27 cellular contexts compared by ENCODE assay signal in the genomic region with DNA sequence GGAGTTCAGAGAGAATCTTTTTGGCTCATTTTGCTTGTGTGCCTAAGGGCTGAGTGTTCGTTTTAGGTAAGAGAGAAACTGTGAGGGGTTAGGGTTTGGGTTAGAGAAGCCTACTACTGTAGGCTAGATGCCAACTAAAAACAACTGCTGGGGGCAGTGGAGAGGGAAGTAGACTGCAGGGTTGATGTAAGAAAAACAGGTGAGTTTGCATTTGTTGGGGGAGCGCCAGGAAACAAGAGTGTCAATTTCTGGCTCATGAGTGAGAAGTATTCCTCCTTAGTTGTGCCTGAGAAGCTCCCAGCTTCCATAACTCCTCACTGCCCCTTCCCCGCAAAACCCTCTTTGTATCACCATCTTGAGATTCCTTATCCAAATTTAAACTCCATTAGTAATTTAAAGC.
"Had no signal": no experiment of that assay in that cellular context is flagged by ENCODE, and none has a peak within 500 bp of the region (broad histone marks: within the 10 kb centered on the region; RNA-seq: fewer than 3 reads in every experiment).

No MANE protein-coding gene starts in this region.

- H3K27ac ChIP-seq: brain microvascular endothelial cell, coronary artery, dorsolateral prefrontal cortex, esophagus muscularis mucosa, foreskin keratinocyte, gastrocnemius medialis, heart right ventricle had no signal

- H3K27me3 ChIP-seq: brain microvascular endothelial cell, dorsolateral prefrontal cortex, esophagus muscularis mucosa, foreskin keratinocyte, gastrocnemius medialis, heart right ventricle had no signal

- H3K4me1 ChIP-seq: foreskin keratinocyte, gastrocnemius medialis had no signal

- H3K27ac Mint-ChIP-seq: activated CD4-positive, alpha-beta T cell treated with anti-CD3 and anti-CD28 coated beads, Interleukin-2, amount 10 ng/mL, durations not matched to agents 7 days and 5 days; activated CD8-positive, alpha-beta T cell treated with anti-CD3 and anti-CD28 coated beads for 36 hours; activated naive CD8-positive, alpha-beta T cell; activated T-helper 17 cell treated with anti-CD3 and anti-CD28 coated beads, Interleukin-2, amount 50 U/mL, for 72 hours; dendritic cell treated with granulocyte-macrophage colony-stimulating factor and Interleukin-4, amounts not matched to agents 40 ng/mL and 50 ng/mL, for 4 days; endodermal cell had no signal

- H3K4me3 Mint-ChIP-seq: activated CD4-positive, alpha-beta T cell treated with anti-CD3 and anti-CD28 coated beads, Interleukin-2, amount 10 ng/mL, durations not matched to agents 7 days and 5 days; activated CD8-positive, alpha-beta T cell treated with anti-CD3 and anti-CD28 coated beads for 36 hours; activated naive CD8-positive, alpha-beta T cell; activated T-cell treated with anti-CD3 and anti-CD28 coated beads, Interleukin-2, amount 50 U/mL, for 4 hours; activated T-helper 17 cell treated with anti-CD3 and anti-CD28 coated beads, Interleukin-2, amount 50 U/mL, for 72 hours; central memory CD8-positive, alpha-beta T cell; dendritic cell treated with granulocyte-macrophage colony-stimulating factor and Interleukin-4, amounts not matched to agents 40 ng/mL and 50 ng/mL, for 4 days; endodermal cell had no signal

- H3K27me3 Mint-ChIP-seq: activated CD4-positive, alpha-beta T cell treated with anti-CD3 and anti-CD28 coated beads, Interleukin-2, amount 10 ng/mL, durations not matched to agents 7 days and 5 days; activated CD8-positive, alpha-beta T cell treated with anti-CD3 and anti-CD28 coated beads for 36 hours; activated naive CD8-positive, alpha-beta T cell; activated T-helper 17 cell treated with anti-CD3 and anti-CD28 coated beads, Interleukin-2, amount 50 U/mL, for 72 hours; central memory CD8-positive, alpha-beta T cell; dendritic cell treated with granulocyte-macrophage colony-stimulating factor and Interleukin-4, amounts not matched to agents 40 ng/mL and 50 ng/mL, for 4 days had no signal

- DNase-seq: activated CD4-positive, alpha-beta T cell treated with anti-CD3 and anti-CD28 coated beads for 1 hour; activated CD4-positive, alpha-beta T cell treated with anti-CD3 and anti-CD28 coated beads for 4 hours; activated CD4-positive, alpha-beta T cell treated with anti-CD3 and anti-CD28 coated beads, Interleukin-2, amount 10 ng/mL, durations not matched to agents 7 days and 5 days; activated CD4-positive, alpha-beta T cell treated with anti-CD3 and anti-CD28 coated beads, Interleukin-2, amount 50 U/mL, for 48 hours; activated CD8-positive, alpha-beta memory T cell treated with anti-CD3 and anti-CD28 coated beads for 24 hours; activated CD8-positive, alpha-beta T cell treated with anti-CD3 and anti-CD28 coated beads for 36 hours; activated effector memory CD4-positive, alpha-beta T cell treated with Interleukin-2 at 50 U/mL for 16 hours; activated gamma-delta T cell treated with Interleukin-2 at 50 U/mL for 16 hours; activated naive CD4-positive, alpha-beta T cell treated with anti-CD3 and anti-CD28 coated beads, Interleukin-2, amount 50 U/mL, for 16 hours; activated naive CD4-positive, alpha-beta T cell treated with Interleukin-2 at 50 U/mL for 16 hours; activated T-cell treated with anti-CD3 and anti-CD28 coated beads, Interleukin-2, amount 50 U/mL, for 4 hours; amniotic stem cell; anterior cingulate cortex; brain microvascular endothelial cell; dorsolateral prefrontal cortex; effector memory CD4-positive, alpha-beta T cell; endodermal cell; foreskin keratinocyte; gastrocnemius medialis; heart right ventricle; T-helper 2 cell had no signal

- H3K9me3 Mint-ChIP-seq: activated CD4-positive, alpha-beta T cell treated with anti-CD3 and anti-CD28 coated beads, Interleukin-2, amount 10 ng/mL, durations not matched to agents 7 days and 5 days; activated CD8-positive, alpha-beta T cell treated with anti-CD3 and anti-CD28 coated beads for 36 hours; activated T-cell treated with anti-CD3 and anti-CD28 coated beads, Interleukin-2, amount 50 U/mL, for 4 hours; activated T-helper 17 cell treated with anti-CD3 and anti-CD28 coated beads, Interleukin-2, amount 50 U/mL, for 72 hours; central memory CD8-positive, alpha-beta T cell; dendritic cell treated with granulocyte-macrophage colony-stimulating factor and Interleukin-4, amounts not matched to agents 40 ng/mL and 50 ng/mL, for 4 days; endodermal cell had no signal

- H3K4me1 Mint-ChIP-seq: activated CD4-positive, alpha-beta T cell treated with anti-CD3 and anti-CD28 coated beads, Interleukin-2, amount 10 ng/mL, durations not matched to agents 7 days and 5 days; activated T-helper 17 cell treated with anti-CD3 and anti-CD28 coated beads, Interleukin-2, amount 50 U/mL, for 72 hours; central memory CD8-positive, alpha-beta T cell had no signal

- H3K9me3 ChIP-seq: esophagus muscularis mucosa, gastrocnemius medialis, heart right ventricle had no signal

- H3K4me3 ChIP-seq: coronary artery, dorsolateral prefrontal cortex, esophagus muscularis mucosa, gastrocnemius medialis, heart right ventricle had no signal

- H3K36me3 ChIP-seq: brain microvascular endothelial cell, gastrocnemius medialis had no signal
